In the genomic region with DNA sequence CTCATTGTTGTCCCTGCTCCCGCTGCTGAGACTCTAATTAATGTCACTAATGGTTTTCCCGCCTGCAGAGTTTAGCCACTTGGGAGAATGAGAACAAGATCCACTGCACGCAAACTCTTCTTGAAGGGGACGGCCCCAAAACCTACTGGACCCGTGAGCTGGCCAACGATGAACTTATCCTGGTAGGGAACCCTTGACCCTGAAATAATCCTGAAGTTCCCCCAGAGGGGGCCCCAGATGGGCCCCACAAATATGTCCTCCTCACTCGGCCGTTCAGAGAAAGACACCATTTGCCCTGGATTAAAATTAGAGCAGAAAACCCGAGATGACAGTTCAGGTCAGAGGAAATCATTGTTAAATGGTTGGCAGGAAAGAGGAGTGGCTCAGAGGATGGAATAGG, we compare ENCODE assay signal across 24 cellular contexts. TPM values are rescaled to one million over a fixed set of nuclear protein-coding genes. Genes with fewer than 3 reads are reported as not detected.
DNase-seq lines count a peak whose midpoint lies in the region; TF ChIP-seq lines count a peak whose summit lies in the region.
"Had no signal": no experiment of that assay in that cellular context is flagged by ENCODE, and none has a peak within 500 bp of the region (broad histone marks: within the 10 kb centered on the region; RNA-seq: fewer than 3 reads in every experiment).

No MANE protein-coding gene starts in this region.

- intact Hi-C loops in sigmoid colon (cut with DNase I) = no loop called here

- no peak for TF ChIP-seq POLR2A in sigmoid colon (IDR thresholded peaks at IDR 0.05)

- H3K27ac Mint-ChIP-seq in glutamatergic neuron (ENCODE audit: unreplicated experiment) = peak overlapping the region; percentile 89
- H3K27ac Mint-ChIP-seq: CD4-positive, alpha-beta memory T cell; GM23338 had no signal

- no peaks in the 10 kb centered on the region for H3K36me3 ChIP-seq in sigmoid colon
- H3K36me3 ChIP-seq: BLaER1 treated with 17β-estradiol and CSF1 and Interleukin-3, amounts not matched to agents 10 nM and 100 nM; Peyer's patch; SJCRH30 had no signal

- peaks cover 0 to 29% (median 15%) of the 10 kb centered on the region in 4 donors for H3K4me1 ChIP-seq in sigmoid colon
- H3K4me1 ChIP-seq: SJCRH30 had no signal

- H3K36me3 Mint-ChIP-seq in glutamatergic neuron (ENCODE audit: unreplicated experiment) = peaks cover 7% of the 10 kb centered on the region
- H3K36me3 Mint-ChIP-seq: CD4-positive, alpha-beta memory T cell had no signal

- H3K9me3 Mint-ChIP-seq in glutamatergic neuron (ENCODE audit: unreplicated experiment) = peaks cover 5% of the 10 kb centered on the region
- H3K9me3 Mint-ChIP-seq: GM23338 had no signal

- H3K27me3 ChIP-seq in sigmoid colon = peaks cover 7 to 34% (median 30%) of the 10 kb centered on the region in 3 donors

- DNase-seq in NCI-H1417 treated with DMSO at 0.1 percent for 48 hours (lab: John Stamatoyannopoulos, UW) = peak; percentile 17
- peak; percentile 54 for DNase-seq in NCI-H2227 (lab: John Stamatoyannopoulos, UW; ENCODE audit: unreplicated experiment)
- DNase-seq in glutamatergic neuron = no peak
- DNase-seq in retina = peak; percentile 93
- DNase-seq in GM20000 (ENCODE audit: low spot score) = no peak
- DNase-seq in ureter (ENCODE audit: low spot score) = no peak
- DNase-seq in sigmoid colon = no peak
- DNase-seq: Caco-2; CD4-positive, alpha-beta memory T cell; DMS 273 treated with DMSO at 0.1 percent for 48 hours; DMS79 treated with DMSO at 0.1 percent for 48 hours; KBM-7; MM.1S; NCI-H1048; NCI-H1436 treated with DMSO at 0.1 percent for 48 hours; NCI-H2029 treated with DMSO at 0.1 percent for 48 hours; NCI-H226; NCI-H510A treated with DMSO at 0.1 percent for 48 hours; Peyer's patch; SJCRH30 had no signal

- TF ChIP-seq CTCF in glutamatergic neuron (IDR thresholded peaks at IDR 0.05; ENCODE audit: partially characterized antibody, unreplicated experiment) = no peak
- TF ChIP-seq CTCF in GM20000 (IDR thresholded peaks at IDR 0.05; ENCODE audit: extremely low read depth, missing control alignments) = no peak
- TF ChIP-seq CTCF in sigmoid colon (IDR thresholded peaks at IDR 0.05) = no peak

- peaks cover 32% of the 10 kb centered on the region for H3K4me1 Mint-ChIP-seq in glutamatergic neuron (ENCODE audit: low read depth, unreplicated experiment)

- H3K27ac ChIP-seq in sigmoid colon = no peak overlapping the region
- H3K27ac ChIP-seq: BLaER1 treated with 17β-estradiol and CSF1 and Interleukin-3, amounts not matched to agents 10 nM and 100 nM; Peyer's patch; SJCRH30 had no signal

- no peak overlapping the region for H3K4me3 ChIP-seq in sigmoid colon
- H3K4me3 ChIP-seq: BLaER1 treated with 17β-estradiol and CSF1 and Interleukin-3, amounts not matched to agents 10 nM and 100 nM; GM23338; Peyer's patch; SJCRH30 had no signal

- TF ChIP-seq EP300 in sigmoid colon (IDR thresholded peaks at IDR 0.05) = no peak

- H3K4me3 Mint-ChIP-seq in glutamatergic neuron (ENCODE audit: unreplicated experiment) = peak overlapping the region; percentile 86
- H3K4me3 Mint-ChIP-seq: CD4-positive, alpha-beta memory T cell; GM23338 had no signal

- no peaks in the 10 kb centered on the region for H3K9me3 ChIP-seq in sigmoid colon
- H3K9me3 ChIP-seq: BLaER1 treated with 17β-estradiol and CSF1 and Interleukin-3, amounts not matched to agents 10 nM and 100 nM; Caco-2; Peyer's patch; SJCRH30 had no signal

- 82 to 83% methylated on average over 9 of the region's 9 CpGs for WGBS in sigmoid colon, 2 donors

- peaks cover 11% of the 10 kb centered on the region for H3K27me3 Mint-ChIP-seq in glutamatergic neuron (ENCODE audit: unreplicated experiment)

RNA-seq across cellular contexts. Expression of a gene that starts 3.3 kb away (rescaled TPM):
- total RNA-seq in glutamatergic neuron (ENCODE audit: unreplicated experiment) (314 TPM), ureter (not detected), sigmoid colon (1 to 10 TPM; 2.1 to 8.2 (median 5.3) TPM)
- polyA plus RNA-seq in sigmoid colon = 1 to 10 TPM in 1 of 3 donors, not detected in 2; 3.3 TPM
- total RNA-seq: CD4-positive, alpha-beta memory T cell; HT1080; OCI-LY7; SJCRH30 had no signal
- polyA plus RNA-seq: CD4-positive, alpha-beta memory T cell had no signal

RNA-seq across cellular contexts. Expression of a gene that starts 44.0 kb away (rescaled TPM):
- total RNA-seq in glutamatergic neuron (ENCODE audit: unreplicated experiment) (43.9 TPM), ureter (55.7 TPM), sigmoid colon (10 to 100 TPM; 43.2 to 58.2 (median 52.0) TPM)
- polyA plus RNA-seq in sigmoid colon = 10 to 100 TPM; 50.4 to 81.1 (median 63.3) TPM

Comparison
In these comparisons a context has a peak if more than half of its experiments do, and no peak if none do; other contexts are left out.
1. DNase-seq: peak in NCI-H1417 treated with DMSO at 0.1 percent for 48 hours (single experiment), NCI-H2227 (single experiment) and retina (single experiment); none in glutamatergic neuron (single experiment), GM20000 (single experiment), ureter (single experiment) and sigmoid colon (single experiment).
2. RNA of a gene that starts 3.3 kb away (total RNA-seq): 314 TPM in glutamatergic neuron (single experiment); 2.1 to 8.2 TPM in sigmoid colon and not detected in ureter (single experiment); every median in the first group is over 10 times any median in the second.